Comparison of ENCODE assay signal across 1 cellular context in genomic region chr20:62146019-62146755, GRCh38.
TF ChIP-seq lines count a peak whose summit lies in the region.

No MANE protein-coding gene starts in this region.

TF ChIP-seq in K562, 482 proteins besides CTCF, POLR2A, EP300 and RAD21 (continued from another document and continues in another):
- TF ChIP-seq, protein P1, sequence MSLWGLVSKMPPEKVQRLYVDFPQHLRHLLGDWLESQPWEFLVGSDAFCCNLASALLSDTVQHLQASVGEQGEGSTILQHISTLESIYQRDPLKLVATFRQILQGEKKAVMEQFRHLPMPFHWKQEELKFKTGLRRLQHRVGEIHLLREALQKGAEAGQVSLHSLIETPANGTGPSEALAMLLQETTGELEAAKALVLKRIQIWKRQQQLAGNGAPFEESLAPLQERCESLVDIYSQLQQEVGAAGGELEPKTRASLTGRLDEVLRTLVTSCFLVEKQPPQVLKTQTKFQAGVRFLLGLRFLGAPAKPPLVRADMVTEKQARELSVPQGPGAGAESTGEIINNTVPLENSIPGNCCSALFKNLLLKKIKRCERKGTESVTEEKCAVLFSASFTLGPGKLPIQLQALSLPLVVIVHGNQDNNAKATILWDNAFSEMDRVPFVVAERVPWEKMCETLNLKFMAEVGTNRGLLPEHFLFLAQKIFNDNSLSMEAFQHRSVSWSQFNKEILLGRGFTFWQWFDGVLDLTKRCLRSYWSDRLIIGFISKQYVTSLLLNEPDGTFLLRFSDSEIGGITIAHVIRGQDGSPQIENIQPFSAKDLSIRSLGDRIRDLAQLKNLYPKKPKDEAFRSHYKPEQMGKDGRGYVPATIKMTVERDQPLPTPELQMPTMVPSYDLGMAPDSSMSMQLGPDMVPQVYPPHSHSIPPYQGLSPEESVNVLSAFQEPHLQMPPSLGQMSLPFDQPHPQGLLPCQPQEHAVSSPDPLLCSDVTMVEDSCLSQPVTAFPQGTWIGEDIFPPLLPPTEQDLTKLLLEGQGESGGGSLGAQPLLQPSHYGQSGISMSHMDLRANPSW (CRISPR knock-in tag; IDR thresholded peaks at IDR 0.05) = 0 out of 2 replicates have a peak, but pooled peaks have one; percentile 57
- TF ChIP-seq, protein P2, sequence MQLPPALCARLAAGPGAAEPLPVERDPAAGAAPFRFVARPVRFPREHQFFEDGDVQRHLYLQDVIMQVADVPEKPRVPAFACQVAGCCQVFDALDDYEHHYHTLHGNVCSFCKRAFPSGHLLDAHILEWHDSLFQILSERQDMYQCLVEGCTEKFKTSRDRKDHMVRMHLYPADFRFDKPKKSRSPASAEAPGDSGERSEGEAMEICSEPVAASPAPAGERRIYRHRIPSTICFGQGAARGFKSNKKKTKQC (CRISPR knock-in tag; IDR thresholded peaks at IDR 0.05) = peak; percentile 72; the same call in 1 of the 2 replicates
- peak; percentile 77; the same call in 1 of the 2 replicates for TF ChIP-seq MITF (IDR thresholded peaks at IDR 0.05)
- TF ChIP-seq ZFP36 (IDR thresholded peaks at IDR 0.05; ENCODE audit: low read depth, low read length, partially characterized antibody) = no peak
- peak; percentile 74; the same call in 1 of the 2 replicates for TF ChIP-seq RNF2 (IDR thresholded peaks at IDR 0.05)
- peak; percentile 64 for TF ChIP-seq ZNF175 (CRISPR knock-in tag; IDR thresholded peaks at IDR 0.05; ENCODE audit: low read depth)
- peak; percentile 77; the same call in 1 of the 2 replicates for TF ChIP-seq NBN (IDR thresholded peaks at IDR 0.05; ENCODE audit: low read depth)
- TF ChIP-seq TARDBP (IDR thresholded peaks at IDR 0.05) = no peak
- TF ChIP-seq SAP30 (IDR thresholded peaks at IDR 0.05; ENCODE audit: borderline replicate concordance, insufficient read depth, low read depth, low read length, poor library complexity, severe bottlenecking) = peak; percentile 43
- TF ChIP-seq ZNF263 (CRISPR knock-in tag; IDR thresholded peaks at IDR 0.05; ENCODE audit: borderline replicate concordance) = peak; percentile 81; the same call in 1 of the 2 replicates
- peak; percentile 69 for TF ChIP-seq ZNF766 (CRISPR knock-in tag; conservative IDR thresholded peaks at IDR 0.05)
- no peak for TF ChIP-seq SMAD1 (IDR thresholded peaks at IDR 0.05; ENCODE audit: low read depth, low read length, partially characterized antibody)
- 0 out of 2 replicates have a peak, but pooled peaks have one; percentile 31 for TF ChIP-seq MEF2D (tag; conservative IDR thresholded peaks at IDR 0.05; ENCODE audit: low read depth)
- TF ChIP-seq, protein P3, sequence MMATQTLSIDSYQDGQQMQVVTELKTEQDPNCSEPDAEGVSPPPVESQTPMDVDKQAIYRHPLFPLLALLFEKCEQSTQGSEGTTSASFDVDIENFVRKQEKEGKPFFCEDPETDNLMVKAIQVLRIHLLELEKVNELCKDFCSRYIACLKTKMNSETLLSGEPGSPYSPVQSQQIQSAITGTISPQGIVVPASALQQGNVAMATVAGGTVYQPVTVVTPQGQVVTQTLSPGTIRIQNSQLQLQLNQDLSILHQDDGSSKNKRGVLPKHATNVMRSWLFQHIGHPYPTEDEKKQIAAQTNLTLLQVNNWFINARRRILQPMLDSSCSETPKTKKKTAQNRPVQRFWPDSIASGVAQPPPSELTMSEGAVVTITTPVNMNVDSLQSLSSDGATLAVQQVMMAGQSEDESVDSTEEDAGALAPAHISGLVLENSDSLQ (IDR thresholded peaks at IDR 0.05) = peak; percentile 56; the same call in 1 of the 2 replicates
- TF ChIP-seq SMARCE1 (IDR thresholded peaks at IDR 0.05) = peak; percentile 31; the same call in 1 of the 2 replicates
- no peak for TF ChIP-seq FOXA3 (CRISPR knock-in tag; conservative IDR thresholded peaks at IDR 0.05 in 1 of 2, IDR thresholded peaks at IDR 0.05 in 1 of 2)
- TF ChIP-seq ATF7 (IDR thresholded peaks at IDR 0.05) = peak; percentile 74
- TF ChIP-seq ZFP91 (CRISPR knock-in tag; IDR thresholded peaks at IDR 0.05) = peak; percentile 64; the same call in 1 of the 2 replicates
- TF ChIP-seq ZKSCAN8 (CRISPR knock-in tag; IDR thresholded peaks at IDR 0.05) = no peak
- peak; percentile 38 for TF ChIP-seq MXD1 (CRISPR knock-in tag; IDR thresholded peaks at IDR 0.05; ENCODE audit: borderline replicate concordance, poor library complexity, severe bottlenecking)
- TF ChIP-seq TEAD1 (CRISPR knock-in tag; IDR thresholded peaks at IDR 0.05) = peak in 1 of 2 experiments; percentile 80; a peak in 2 of 4 replicates
- TF ChIP-seq HDAC2 (IDR thresholded peaks at IDR 0.05) = peak; percentile 83; the same call in 1 of the 2 replicates
- peak in 1 of 2 experiments; percentile 37; a peak in 1 of 4 replicates for TF ChIP-seq NRF1 (conservative IDR thresholded peaks at IDR 0.05 in 1 of 2, IDR thresholded peaks at IDR 0.05 in 1 of 2)
- TF ChIP-seq TRIM24 (IDR thresholded peaks at IDR 0.05) = 0 out of 4 replicates have a peak, but pooled peaks of 1 of the 2 experiments have one; percentile 45
- no peak for TF ChIP-seq HMGXB4 (CRISPR knock-in tag; IDR thresholded peaks at IDR 0.05)
- no peak for TF ChIP-seq ZKSCAN3 (CRISPR knock-in tag; IDR thresholded peaks at IDR 0.05)
- TF ChIP-seq DACH1 (IDR thresholded peaks at IDR 0.05; ENCODE audit: partially characterized antibody) = peak; percentile 39
- TF ChIP-seq, protein P4, sequence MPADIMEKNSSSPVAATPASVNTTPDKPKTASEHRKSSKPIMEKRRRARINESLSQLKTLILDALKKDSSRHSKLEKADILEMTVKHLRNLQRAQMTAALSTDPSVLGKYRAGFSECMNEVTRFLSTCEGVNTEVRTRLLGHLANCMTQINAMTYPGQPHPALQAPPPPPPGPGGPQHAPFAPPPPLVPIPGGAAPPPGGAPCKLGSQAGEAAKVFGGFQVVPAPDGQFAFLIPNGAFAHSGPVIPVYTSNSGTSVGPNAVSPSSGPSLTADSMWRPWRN (IDR thresholded peaks at IDR 0.05; ENCODE audit: low read depth) = peak; percentile 64
- TF ChIP-seq TFE3 (CRISPR knock-in tag; IDR thresholded peaks at IDR 0.05) = peak; percentile 81
- 0 out of 2 replicates have a peak, but pooled peaks have one; percentile 43 for TF ChIP-seq GABPB1 (CRISPR knock-in tag; IDR thresholded peaks at IDR 0.05)
- TF ChIP-seq NUFIP1 (IDR thresholded peaks at IDR 0.05; ENCODE audit: partially characterized antibody) = peak; percentile 59
- TF ChIP-seq ZNF274 (IDR thresholded peaks at IDR 0.05; ENCODE audit: borderline replicate concordance, low read depth, low read length) = no peak
- peak; percentile 95 for TF ChIP-seq ZNF592 (IDR thresholded peaks at IDR 0.05)
- TF ChIP-seq HLTF (IDR thresholded peaks at IDR 0.05) = no peak
- no peak for TF ChIP-seq CGGBP1 (CRISPR knock-in tag; IDR thresholded peaks at IDR 0.05)
- TF ChIP-seq, protein P5, sequence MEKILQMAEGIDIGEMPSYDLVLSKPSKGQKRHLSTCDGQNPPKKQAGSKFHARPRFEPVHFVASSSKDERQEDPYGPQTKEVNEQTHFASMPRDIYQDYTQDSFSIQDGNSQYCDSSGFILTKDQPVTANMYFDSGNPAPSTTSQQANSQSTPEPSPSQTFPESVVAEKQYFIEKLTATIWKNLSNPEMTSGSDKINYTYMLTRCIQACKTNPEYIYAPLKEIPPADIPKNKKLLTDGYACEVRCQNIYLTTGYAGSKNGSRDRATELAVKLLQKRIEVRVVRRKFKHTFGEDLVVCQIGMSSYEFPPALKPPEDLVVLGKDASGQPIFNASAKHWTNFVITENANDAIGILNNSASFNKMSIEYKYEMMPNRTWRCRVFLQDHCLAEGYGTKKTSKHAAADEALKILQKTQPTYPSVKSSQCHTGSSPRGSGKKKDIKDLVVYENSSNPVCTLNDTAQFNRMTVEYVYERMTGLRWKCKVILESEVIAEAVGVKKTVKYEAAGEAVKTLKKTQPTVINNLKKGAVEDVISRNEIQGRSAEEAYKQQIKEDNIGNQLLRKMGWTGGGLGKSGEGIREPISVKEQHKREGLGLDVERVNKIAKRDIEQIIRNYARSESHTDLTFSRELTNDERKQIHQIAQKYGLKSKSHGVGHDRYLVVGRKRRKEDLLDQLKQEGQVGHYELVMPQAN (IDR thresholded peaks at IDR 0.05; ENCODE audit: borderline replicate concordance) = peak; percentile 89
- TF ChIP-seq ID3 (CRISPR knock-in tag; IDR thresholded peaks at IDR 0.05) = no peak
- TF ChIP-seq ID3 (tag; IDR thresholded peaks at IDR 0.05) = 0 out of 2 replicates have a peak, but pooled peaks have one; percentile 25
- peak; percentile 65 for TF ChIP-seq TCF3 (CRISPR knock-in tag; IDR thresholded peaks at IDR 0.05)
- TF ChIP-seq RAD51 (IDR thresholded peaks at IDR 0.05; ENCODE audit: borderline replicate concordance, low read depth) = peak; percentile 95
